ENCODE assay signal across 12 cellular contexts in genomic region chr7:29968683-29969457, GRCh38. TPM values are rescaled to one million over a fixed set of nuclear protein-coding genes. Genes with fewer than 3 reads are reported as not detected.
DNase-seq lines count a peak whose midpoint lies in the region; ATAC-seq and TF ChIP-seq lines count a peak whose summit lies in the region.
"Had no signal": no experiment of that assay in that cellular context is flagged by ENCODE, and none has a peak within 500 bp of the region (broad histone marks: within the 10 kb centered on the region; RNA-seq: fewer than 3 reads in every experiment).

No MANE protein-coding gene starts in this region.

- peak overlapping the region; percentile 88 for H3K27ac Mint-ChIP-seq in chondrocyte (ENCODE audit: unreplicated experiment)
- H3K27ac Mint-ChIP-seq in mesothelial cell of epicardium, result peak overlapping the region; percentile 41

- H3K9me3 Mint-ChIP-seq in chondrocyte (ENCODE audit: low read depth) (no peaks in the 10 kb centered on the region), mesothelial cell of epicardium (peaks cover 7% of the 10 kb centered on the region)

- H3K4me3 Mint-ChIP-seq in chondrocyte (ENCODE audit: unreplicated experiment), result no peak overlapping the region
- H3K4me3 Mint-ChIP-seq in mesothelial cell of epicardium, result no peak overlapping the region

- no peak for TF ChIP-seq CTCF in AG10803 (conservative IDR thresholded peaks at IDR 0.05; ENCODE audit: low read length)
- TF ChIP-seq CTCF in chondrocyte (IDR thresholded peaks at IDR 0.05), result no peak
- TF ChIP-seq CTCF in mesothelial cell of epicardium (IDR thresholded peaks at IDR 0.05; ENCODE audit: unreplicated experiment), result no peak

- H3K36me3 Mint-ChIP-seq in chondrocyte (ENCODE audit: low read depth) (peaks cover 12% of the 10 kb centered on the region), mesothelial cell of epicardium (peaks cover 31% of the 10 kb centered on the region)

- H3K27me3 Mint-ChIP-seq in chondrocyte (ENCODE audit: low read depth) (no peaks in the 10 kb centered on the region), mesothelial cell of epicardium (ENCODE audit: low read depth) (no peaks in the 10 kb centered on the region)

- peak; percentile 46 for DNase-seq in AG10803 (ENCODE audit: low read depth)
- DNase-seq in NCI-H2171 treated with DMSO at 0.1 percent for 48 hours (lab: John Stamatoyannopoulos, UW), result peak; percentile 71
- DNase-seq in chondrocyte (ENCODE audit: low spot score), result no peak
- DNase-seq in mesothelial cell of epicardium (ENCODE audit: low spot score in 2 of 2, unreplicated experiment in 2 of 2), result no peak
- DNase-seq in stimulated activated CD8-positive, alpha-beta memory T cell treated with anti-CD3 and anti-CD28 coated beads, Interleukin-4, amount 100 ng/mL, for 48 hours, result no peak
- DNase-seq: activated CD8-positive, alpha-beta memory T cell treated with anti-CD3 and anti-CD28 coated beads, Interleukin-2, amount 50 U/mL, for 4 hours; AML-193; NCI-H2029 treated with DMSO at 0.1 percent for 48 hours; tibial artery had no signal

- H3K4me1 Mint-ChIP-seq in chondrocyte (ENCODE audit: low read depth), result peaks cover 46% of the 10 kb centered on the region
- H3K4me1 Mint-ChIP-seq in mesothelial cell of epicardium, result peaks cover 23% of the 10 kb centered on the region

- no peak overlapping the region for H3K4me3 ChIP-seq in AG10803 (ENCODE audit: low read length)
- H3K4me3 ChIP-seq: tibial artery had no signal

- ATAC-seq in GM21786 (IDR thresholded peaks at IDR 0.05; ENCODE audit: unreplicated experiment) (no peak), GM18861 (IDR thresholded peaks at IDR 0.05; ENCODE audit: unreplicated experiment) (no peak), GM21360 (IDR thresholded peaks at IDR 0.05; ENCODE audit: unreplicated experiment) (no peak)

RNA-seq across cellular contexts. Expression of gene SCRN1, which starts 20.7 kb away (rescaled TPM):
- 111 to 129 TPM (median 129 TPM) in 3 replicates for total RNA-seq in chondrocyte
- total RNA-seq in mesothelial cell of epicardium, result 81.3 to 86.4 TPM (median 85.0 TPM) in 3 replicates

RNA-seq across cellular contexts. Expression of gene FKBP14, which starts 57.6 kb away (rescaled TPM):
- total RNA-seq in chondrocyte, result 72.1 to 103 TPM (median 74.7 TPM) in 3 replicates
- 42.4 to 48.0 TPM (median 45.5 TPM) in 3 replicates for total RNA-seq in mesothelial cell of epicardium

RNA-seq across cellular contexts. Expression of gene PLEKHA8, which starts 59.3 kb away (rescaled TPM):
- total RNA-seq in chondrocyte, result 17.7 to 20.3 TPM (median 17.7 TPM) in 3 replicates
- total RNA-seq in mesothelial cell of epicardium, result 39.8 to 43.5 TPM (median 40.3 TPM) in 3 replicates

Comparison
In these comparisons a context has a peak if more than half of its experiments do, and no peak if none do; other contexts are left out.
1. DNase-seq: peak in AG10803 (single experiment) and NCI-H2171 treated with DMSO at 0.1 percent for 48 hours (single experiment); none in chondrocyte (single experiment), mesothelial cell of epicardium (0 of 2) and stimulated activated CD8-positive, alpha-beta memory T cell treated with anti-CD3 and anti-CD28 coated beads, Interleukin-4, amount 100 ng/mL, for 48 hours (single experiment).